1 cellular context compared by ENCODE assay signal in the genomic region with DNA sequence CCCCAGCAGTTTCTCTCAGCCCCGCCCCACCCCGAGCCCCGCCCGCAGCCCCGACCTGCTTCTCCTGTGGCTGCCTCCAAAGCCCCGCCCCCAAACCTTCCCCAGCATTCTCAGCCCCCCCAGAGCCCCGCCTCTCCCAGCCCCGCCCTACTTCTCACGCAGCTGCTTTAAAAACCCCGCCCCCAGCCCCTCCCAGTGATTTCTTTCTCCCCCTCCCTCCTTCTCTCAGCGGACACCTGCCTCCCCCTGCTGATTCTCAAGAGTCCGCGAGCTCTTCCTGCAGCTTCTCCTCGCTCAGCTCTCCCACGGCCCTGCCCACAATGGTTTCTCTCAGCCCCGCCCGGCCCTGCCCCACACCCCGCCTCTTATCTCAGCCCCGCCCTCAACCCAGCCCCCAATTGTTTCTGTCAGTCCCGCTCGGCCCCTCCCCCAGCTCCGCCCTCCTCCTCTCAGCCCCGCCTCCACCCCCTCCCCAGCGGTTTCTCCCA.
TF ChIP-seq lines count a peak whose summit lies in the region.

No MANE protein-coding gene starts in this region.

TF ChIP-seq in GM12878, 131 proteins besides CTCF, POLR2A, EP300 and RAD21:
- TF ChIP-seq, protein P1, sequence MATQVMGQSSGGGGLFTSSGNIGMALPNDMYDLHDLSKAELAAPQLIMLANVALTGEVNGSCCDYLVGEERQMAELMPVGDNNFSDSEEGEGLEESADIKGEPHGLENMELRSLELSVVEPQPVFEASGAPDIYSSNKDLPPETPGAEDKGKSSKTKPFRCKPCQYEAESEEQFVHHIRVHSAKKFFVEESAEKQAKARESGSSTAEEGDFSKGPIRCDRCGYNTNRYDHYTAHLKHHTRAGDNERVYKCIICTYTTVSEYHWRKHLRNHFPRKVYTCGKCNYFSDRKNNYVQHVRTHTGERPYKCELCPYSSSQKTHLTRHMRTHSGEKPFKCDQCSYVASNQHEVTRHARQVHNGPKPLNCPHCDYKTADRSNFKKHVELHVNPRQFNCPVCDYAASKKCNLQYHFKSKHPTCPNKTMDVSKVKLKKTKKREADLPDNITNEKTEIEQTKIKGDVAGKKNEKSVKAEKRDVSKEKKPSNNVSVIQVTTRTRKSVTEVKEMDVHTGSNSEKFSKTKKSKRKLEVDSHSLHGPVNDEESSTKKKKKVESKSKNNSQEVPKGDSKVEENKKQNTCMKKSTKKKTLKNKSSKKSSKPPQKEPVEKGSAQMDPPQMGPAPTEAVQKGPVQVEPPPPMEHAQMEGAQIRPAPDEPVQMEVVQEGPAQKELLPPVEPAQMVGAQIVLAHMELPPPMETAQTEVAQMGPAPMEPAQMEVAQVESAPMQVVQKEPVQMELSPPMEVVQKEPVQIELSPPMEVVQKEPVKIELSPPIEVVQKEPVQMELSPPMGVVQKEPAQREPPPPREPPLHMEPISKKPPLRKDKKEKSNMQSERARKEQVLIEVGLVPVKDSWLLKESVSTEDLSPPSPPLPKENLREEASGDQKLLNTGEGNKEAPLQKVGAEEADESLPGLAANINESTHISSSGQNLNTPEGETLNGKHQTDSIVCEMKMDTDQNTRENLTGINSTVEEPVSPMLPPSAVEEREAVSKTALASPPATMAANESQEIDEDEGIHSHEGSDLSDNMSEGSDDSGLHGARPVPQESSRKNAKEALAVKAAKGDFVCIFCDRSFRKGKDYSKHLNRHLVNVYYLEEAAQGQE (IDR thresholded peaks at IDR 0.05; ENCODE audit: low read depth, low read length) = no peak
- TF ChIP-seq, protein P2, sequence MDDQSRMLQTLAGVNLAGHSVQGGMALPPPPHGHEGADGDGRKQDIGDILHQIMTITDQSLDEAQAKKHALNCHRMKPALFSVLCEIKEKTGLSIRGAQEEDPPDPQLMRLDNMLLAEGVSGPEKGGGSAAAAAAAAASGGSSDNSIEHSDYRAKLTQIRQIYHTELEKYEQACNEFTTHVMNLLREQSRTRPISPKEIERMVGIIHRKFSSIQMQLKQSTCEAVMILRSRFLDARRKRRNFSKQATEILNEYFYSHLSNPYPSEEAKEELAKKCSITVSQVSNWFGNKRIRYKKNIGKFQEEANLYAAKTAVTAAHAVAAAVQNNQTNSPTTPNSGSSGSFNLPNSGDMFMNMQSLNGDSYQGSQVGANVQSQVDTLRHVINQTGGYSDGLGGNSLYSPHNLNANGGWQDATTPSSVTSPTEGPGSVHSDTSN (IDR thresholded peaks at IDR 0.05; ENCODE audit: insufficient replicate concordance, low read depth, low read length) = peak; percentile 13
